Comparison of ENCODE assay signal across 8 cellular contexts in the genomic region with DNA sequence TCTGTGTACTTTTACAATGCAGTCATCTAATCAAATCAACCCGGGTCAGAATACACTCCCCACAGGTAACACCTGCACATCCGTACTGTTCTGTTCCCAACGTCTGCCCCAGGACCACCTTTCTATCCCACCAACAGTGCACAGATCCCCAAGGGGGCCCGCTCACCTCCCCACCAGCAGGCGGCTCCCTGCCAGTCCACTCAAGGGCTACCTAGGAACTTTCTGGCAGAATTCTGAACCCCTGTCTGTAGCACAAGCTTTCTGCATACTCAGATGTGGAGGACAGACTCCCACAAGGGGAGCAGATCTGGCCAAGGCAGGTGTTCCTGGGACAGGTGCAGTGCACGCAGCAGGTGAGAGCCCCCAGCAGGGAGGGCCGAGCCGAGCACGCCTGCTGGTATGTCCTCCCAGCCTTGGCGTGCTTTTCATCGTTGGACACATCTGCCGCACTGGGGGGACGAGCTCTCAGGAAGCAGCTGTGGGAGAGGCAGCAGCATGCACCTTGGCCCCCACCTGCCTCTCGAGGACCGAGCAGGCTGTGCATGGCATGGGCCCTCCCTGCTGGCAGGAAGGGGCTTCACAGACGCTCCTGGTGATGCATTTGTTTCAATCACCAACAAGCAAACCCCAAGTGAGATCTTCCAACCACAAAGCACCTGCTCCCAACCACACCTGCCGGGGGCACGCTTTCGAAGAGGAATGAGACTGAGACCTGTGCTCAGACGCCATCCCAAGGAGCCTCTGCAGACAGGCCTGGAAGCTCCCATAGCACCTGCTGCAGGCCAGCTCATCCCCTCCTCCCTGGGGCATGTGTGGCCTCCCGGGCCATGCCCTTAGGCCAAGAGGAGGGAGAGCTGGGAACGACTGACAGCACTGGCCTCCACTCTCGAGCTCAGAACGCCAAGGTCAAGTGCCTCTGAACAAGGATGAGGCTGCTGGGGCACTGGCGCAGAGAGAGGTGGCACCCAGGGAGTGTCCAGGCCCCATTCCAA. TPM values are rescaled to one million over a fixed set of nuclear protein-coding genes. Genes with fewer than 3 reads are reported as not detected.
DNase-seq lines count a peak whose midpoint lies in the region; ATAC-seq and TF ChIP-seq lines count a peak whose summit lies in the region.

No MANE protein-coding gene starts in this region.

- H3K4me3 Mint-ChIP-seq in activated naive CD4-positive, alpha-beta T cell treated with anti-CD3 and anti-CD28 coated beads for 36 hours, result no peak overlapping the region
- no peak overlapping the region for H3K4me3 Mint-ChIP-seq in T-helper 2 cell treated with Interferon-gamma antibody and Interleukin-4, amounts not matched to agents 5 μg/mL and 100 μg/mL, for 36 hours
- no peak overlapping the region for H3K4me3 Mint-ChIP-seq in CD14-positive monocyte

- TF ChIP-seq CTCF in CD14-positive monocyte (IDR thresholded peaks at IDR 0.05), result no peak

- H3K4me1 Mint-ChIP-seq in activated naive CD4-positive, alpha-beta T cell treated with anti-CD3 and anti-CD28 coated beads for 36 hours (ENCODE audit: low read depth), result peaks cover 26% of the 10 kb centered on the region
- peaks cover 9% of the 10 kb centered on the region for H3K4me1 Mint-ChIP-seq in T-helper 2 cell treated with Interferon-gamma antibody and Interleukin-4, amounts not matched to agents 5 μg/mL and 100 μg/mL, for 36 hours (ENCODE audit: low read depth)
- H3K4me1 Mint-ChIP-seq in CD14-positive monocyte, result peaks cover 90% of the 10 kb centered on the region

- peak; percentile 64 for ATAC-seq in HG02938 (IDR thresholded peaks at IDR 0.05; ENCODE audit: unreplicated experiment)

- no peaks in the 10 kb centered on the region for H3K27me3 Mint-ChIP-seq in activated naive CD4-positive, alpha-beta T cell treated with anti-CD3 and anti-CD28 coated beads for 36 hours (ENCODE audit: low read depth)
- H3K27me3 Mint-ChIP-seq in T-helper 2 cell treated with Interferon-gamma antibody and Interleukin-4, amounts not matched to agents 5 μg/mL and 100 μg/mL, for 36 hours (ENCODE audit: low read depth), result no peaks in the 10 kb centered on the region
- peaks cover 0 to 8% (median 0%) of the 10 kb centered on the region in 3 donors for H3K27me3 Mint-ChIP-seq in CD14-positive monocyte (ENCODE audit: low read depth in 3 of 3)

- H3K36me3 Mint-ChIP-seq in activated naive CD4-positive, alpha-beta T cell treated with anti-CD3 and anti-CD28 coated beads for 36 hours (ENCODE audit: low read depth), result no peaks in the 10 kb centered on the region
- no peaks in the 10 kb centered on the region for H3K36me3 Mint-ChIP-seq in T-helper 2 cell treated with Interferon-gamma antibody and Interleukin-4, amounts not matched to agents 5 μg/mL and 100 μg/mL, for 36 hours (ENCODE audit: low read depth)
- H3K36me3 Mint-ChIP-seq in CD14-positive monocyte, result peaks cover 40 to 50% of the 10 kb centered on the region in 2 donors

- intact Hi-C loops in activated naive CD4-positive, alpha-beta T cell treated with anti-CD3 and anti-CD28 coated beads for 36 hours (cut with micrococcal nuclease), result loop anchor here (5.0 kb wide), 1 partner anchor 68 kb away; no protein-coding TSS in a partner anchor
- intact Hi-C loops in CD14-positive monocyte (cut with micrococcal nuclease), result loop anchor here in 1 of 2 donors (10.0 kb wide), 1 partner anchor 189 kb away; the partner anchor contains the start of gene ING1

- no peak overlapping the region for H3K27ac Mint-ChIP-seq in activated naive CD4-positive, alpha-beta T cell treated with anti-CD3 and anti-CD28 coated beads for 36 hours
- no peak overlapping the region for H3K27ac Mint-ChIP-seq in T-helper 2 cell treated with Interferon-gamma antibody and Interleukin-4, amounts not matched to agents 5 μg/mL and 100 μg/mL, for 36 hours
- H3K27ac Mint-ChIP-seq in CD14-positive monocyte, result peak overlapping the region in 2 of 7 donors; percentile 42 to 71

- peak; percentile 36 for DNase-seq in activated naive CD4-positive, alpha-beta T cell treated with anti-CD3 and anti-CD28 coated beads for 36 hours
- DNase-seq in activated naive CD4-positive, alpha-beta T cell treated with anti-CD3 and anti-CD28 coated beads, Interleukin-2, amount 50 U/mL, for 16 hours, result no peak
- DNase-seq in NCI-H2196 treated with DMSO at 0.1 percent for 48 hours (lab: John Stamatoyannopoulos, UW; ENCODE audit: unreplicated experiment) (peak; percentile 87), kidney tubule cell (ENCODE audit: low spot score) (peak; percentile 88), CD14-positive monocyte (ENCODE audit: low spot score) (no peak), D341Med (ENCODE audit: low spot score) (no peak)
- no peak for DNase-seq in T-helper 2 cell treated with Interferon-gamma antibody and Interleukin-4, amounts not matched to agents 5 μg/mL and 100 μg/mL, for 36 hours (ENCODE audit: low spot score)

- CTCF ChIA-PET in activated naive CD4-positive, alpha-beta T cell treated with anti-CD3 and anti-CD28 coated beads for 36 hours (lab: Charles Lee), result interaction anchor here (0.8 to 2.2 kb wide), 3 partner anchors 29 to 71 kb away, joined by 3 to 6 read pairs (median 4); no protein-coding TSS in a partner anchor

- no peaks in the 10 kb centered on the region for H3K9me3 Mint-ChIP-seq in activated naive CD4-positive, alpha-beta T cell treated with anti-CD3 and anti-CD28 coated beads for 36 hours
- H3K9me3 Mint-ChIP-seq in T-helper 2 cell treated with Interferon-gamma antibody and Interleukin-4, amounts not matched to agents 5 μg/mL and 100 μg/mL, for 36 hours, result no peaks in the 10 kb centered on the region
- peaks cover 0 to 1% (median 0%) of the 10 kb centered on the region in 7 donors for H3K9me3 Mint-ChIP-seq in CD14-positive monocyte

RNA-seq across cellular contexts. Expression of gene RAB20, which starts 35.9 kb away (rescaled TPM):
- 1 to 10 TPM; 1.4 to 1.5 TPM for total RNA-seq in activated naive CD4-positive, alpha-beta T cell treated with anti-CD3 and anti-CD28 coated beads for 36 hours
- polyA plus RNA-seq in CD14-positive monocyte, result 10 to 100 TPM; 37.8 to 43.1 TPM

Comparison
In these comparisons a context has a peak if more than half of its experiments do, and no peak if none do; other contexts are left out.
1. DNase-seq: peak in activated naive CD4-positive, alpha-beta T cell treated with anti-CD3 and anti-CD28 coated beads for 36 hours (single experiment), NCI-H2196 treated with DMSO at 0.1 percent for 48 hours (single experiment) and kidney tubule cell (single experiment); none in activated naive CD4-positive, alpha-beta T cell treated with anti-CD3 and anti-CD28 coated beads, Interleukin-2, amount 50 U/mL, for 16 hours (single experiment), T-helper 2 cell treated with Interferon-gamma antibody and Interleukin-4, amounts not matched to agents 5 μg/mL and 100 μg/mL, for 36 hours (single experiment), CD14-positive monocyte (single experiment) and D341Med (single experiment).